12 cellular contexts compared by ENCODE assay signal in the genomic region with DNA sequence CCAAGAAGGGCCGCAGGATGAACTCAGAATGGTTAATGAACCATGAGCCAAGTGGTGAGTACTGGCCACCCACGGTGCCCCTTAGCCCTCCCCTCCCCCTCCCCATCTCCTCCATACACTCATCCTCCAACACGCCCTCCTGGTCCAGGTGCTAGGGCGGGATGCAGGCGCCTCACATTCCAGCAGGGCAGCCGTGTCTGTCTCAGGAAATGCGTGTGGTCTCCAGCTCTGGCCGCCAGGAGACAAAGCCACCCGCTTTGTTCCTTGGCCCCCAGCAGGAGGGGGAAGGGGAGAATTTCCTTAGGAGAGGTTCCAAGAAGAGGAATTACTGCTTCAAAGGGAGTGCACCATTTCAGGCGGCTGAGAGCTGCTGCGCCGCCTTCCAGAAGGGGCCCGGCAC. TPM values are rescaled to one million over a fixed set of nuclear protein-coding genes. Genes with fewer than 3 reads are reported as not detected.
A peak's percentile ranks its signal among the peaks of the same experiment; 100 is the strongest.
DNase-seq lines count a peak whose midpoint lies in the region; ATAC-seq and TF ChIP-seq lines count a peak whose summit lies in the region.
"Had no signal": no experiment of that assay in that cellular context is flagged by ENCODE, and none has a peak within 500 bp of the region (broad histone marks: within the 10 kb centered on the region; RNA-seq: fewer than 3 reads in every experiment).

No MANE protein-coding gene starts in this region.

- intact Hi-C loops in testis (cut with DNase I; ENCODE audit: low total_unique reads): no loop called here
- intact Hi-C loops in transverse colon (cut with DNase I; ENCODE audit: low total_unique reads): no loop called here

- H3K4me1 ChIP-seq in testis (peaks cover 20% of the 10 kb centered on the region), transverse colon (peaks cover 0 to 13% (median 10%) of the 10 kb centered on the region in 4 donors)

- in situ Hi-C loops in transverse colon (cut with MboI; ENCODE audit: low pct_ligation_motif_present in 1 of 4, low pct_unique_long_range_greater_than_20kb in 1 of 4, low sequenced_read_pairs in 3 of 4): no loop called here

- H3K27ac ChIP-seq in testis (peak overlapping the region; percentile 50 to 77), transverse colon (no peak overlapping the region)
- H3K27ac ChIP-seq: 22Rv1, VCaP had no signal

- H3K36me3 ChIP-seq in testis (ENCODE audit: low read depth, missing control alignments): no peaks in the 10 kb centered on the region
- H3K36me3 ChIP-seq in transverse colon: no peaks in the 10 kb centered on the region

- DNase-seq in DMS79 treated with DMSO at 0.1 percent for 48 hours (lab: John Stamatoyannopoulos, UW): peak; percentile 13
- DNase-seq in DMS79 (lab: John Stamatoyannopoulos, UW): no peak
- DNase-seq in UCSD-AML1 (lab: John Stamatoyannopoulos, UW; ENCODE audit: unreplicated experiment): peak; percentile 34
- DNase-seq in testis: peak; percentile 61
- DNase-seq in transverse colon: no peak
- no peak for DNase-seq in NCI-H1105 (lab: John Stamatoyannopoulos, UW)
- DNase-seq: NCI-H1092 had no signal

- no peak for TF ChIP-seq POLR2A in testis (IDR thresholded peaks at IDR 0.05)
- no peak for TF ChIP-seq POLR2A in transverse colon (IDR thresholded peaks at IDR 0.05)

- H3K9me3 ChIP-seq in iPS-18c (ENCODE audit: control insufficient read depth, insufficient read depth, low read length) (no peaks in the 10 kb centered on the region), testis (no peaks in the 10 kb centered on the region), transverse colon (no peaks in the 10 kb centered on the region)

- H3K4me3 ChIP-seq in iPS-18c (ENCODE audit: insufficient read depth, low read depth, low read length): peak overlapping the region; percentile 22; the same call in 1 of the 2 replicates
- H3K4me3 ChIP-seq in testis: no peak overlapping the region
- no peak overlapping the region for H3K4me3 ChIP-seq in transverse colon

- H3K27me3 ChIP-seq in testis (no peaks in the 10 kb centered on the region), transverse colon (no peaks in the 10 kb centered on the region)

- TF ChIP-seq CTCF in testis (IDR thresholded peaks at IDR 0.05) (peak in 1 of 3 experiments; percentile 42), transverse colon (IDR thresholded peaks at IDR 0.05) (no peak)

- ATAC-seq in GM21723 (IDR thresholded peaks at IDR 0.05; ENCODE audit: unreplicated experiment): no peak

- TF ChIP-seq EP300 in transverse colon (IDR thresholded peaks at IDR 0.05; ENCODE audit: low read depth): no peak

- 51 to 62% methylated on average over 12 to 13 of the region's 13 CpGs for WGBS in testis, 2 donors
- WGBS in transverse colon (ENCODE audit: low coverage in 1 of 2), 2 donors: 49 to 66% methylated on average over 5 to 13 of the region's 13 CpGs

RNA-seq across cellular contexts. Expression of a gene that starts 29.8 kb away (rescaled TPM):
- total RNA-seq in testis (10 to 100 TPM; 26.7 to 30.6 TPM), transverse colon (1 to 10 TPM in 2 of 4 donors, not detected in 2; 2.3 to 2.9 TPM)
- 21.5 TPM for polyA plus RNA-seq in testis (ENCODE audit: insufficient read depth, low read depth, low replicate concordance)

RNA-seq across cellular contexts. Expression of a gene that starts 34.4 kb away (rescaled TPM):
- total RNA-seq in testis (over 10,000 TPM in 1 of 2 donors, 1,000 to 10,000 TPM in 1; 7,819 to 32,936 TPM), transverse colon (not detected)
- 15,171 TPM for polyA plus RNA-seq in testis (ENCODE audit: insufficient read depth, low read depth, low replicate concordance)
- total RNA-seq: G401 had no signal

RNA-seq across cellular contexts. Expression of a gene that starts 39.2 kb away (rescaled TPM):
- over 10,000 TPM in 1 of 2 donors, 1,000 to 10,000 TPM in 1; 3,179 to 16,461 TPM for total RNA-seq in testis
- 12,441 TPM for polyA plus RNA-seq in testis (ENCODE audit: insufficient read depth, low read depth, low replicate concordance)
- total RNA-seq in transverse colon: not detected
- total RNA-seq: G401 had no signal

RNA-seq across cellular contexts. Expression of a gene that starts 42.1 kb away (rescaled TPM):
- total RNA-seq in testis (100 to 1,000 TPM; 109 to 383 TPM), transverse colon (not detected)
- 51.1 TPM for polyA plus RNA-seq in testis (ENCODE audit: insufficient read depth, low read depth, low replicate concordance)
- total RNA-seq: G401 had no signal

RNA-seq across cellular contexts. Expression of a gene that starts 46.4 kb away (rescaled TPM):
- total RNA-seq in testis (10 to 100 TPM; 10.2 to 29.8 TPM), transverse colon (not detected)
- polyA plus RNA-seq in testis (ENCODE audit: insufficient read depth, low read depth, low replicate concordance): 38.4 TPM
- total RNA-seq: G401 had no signal

Comparison
In these comparisons a context has a peak if more than half of its experiments do, and no peak if none do; other contexts are left out.
1. DNase-seq: peak in DMS79 treated with DMSO at 0.1 percent for 48 hours (single experiment), UCSD-AML1 (single experiment) and testis (single experiment); none in DMS79 (single experiment), transverse colon (single experiment) and NCI-H1105 (single experiment).
2. H3K27ac ChIP-seq: peak in testis (2 of 2); none in transverse colon (0 of 4).
3. RNA of a gene that starts 29.8 kb away (total RNA-seq): 26.7 to 30.6 TPM in testis; 2.3 to 2.9 TPM in transverse colon; every median in the first group is over 4 times any median in the second.
4. RNA of a gene that starts 34.4 kb away (total RNA-seq): 7,819 to 32,936 TPM in testis; not detected in transverse colon; every median in the first group is over 1,000 times any median in the second.
5. RNA of a gene that starts 39.2 kb away (total RNA-seq): 3,179 to 16,461 TPM in testis; not detected in transverse colon; every median in the first group is over 1,000 times any median in the second.